Comparison of ENCODE assay signal across 17 cellular contexts in genomic region chr9:125679597-125680189, GRCh38.
"Had no signal": no experiment of that assay in that cellular context is flagged by ENCODE, and none has a peak within 500 bp of the region (broad histone marks: within the 10 kb centered on the region; RNA-seq: fewer than 3 reads in every experiment).

No MANE protein-coding gene starts in this region.

- FAIRE-seq: TTC549 had no signal

- H3K4me3 ChIP-seq: hepatocyte, lower lobe of right lung, tibial artery had no signal

- ATAC-seq: left colon; lower lobe of right lung; natural killer cell treated with Interleukin-12 subunit alpha and Interleukin-12 subunit beta and Interleukin-15 and Interleukin-18, amount 100 ng/mL, for 72 hours had no signal

- H3K36me3 ChIP-seq: tibial artery had no signal

- H3K27ac ChIP-seq: hepatocyte, lower lobe of right lung, tibial artery had no signal

- DNase-seq: activated B cell treated with CpG ODN at 0.5 μM for 24 hours; activated CD4-positive, alpha-beta memory T cell treated with anti-CD3 and anti-CD28 coated beads for 36 hours; activated CD4-positive, alpha-beta T cell treated with anti-CD3 and anti-CD28 coated beads for 4 hours; activated T-cell treated with anti-CD3 and anti-CD28 coated beads for 4 hours; effector CD8-positive, alpha-beta T cell; foreskin fibroblast; left colon; lower lobe of right lung; posterior cingulate gyrus; stimulated activated CD4-positive, alpha-beta T cell treated with anti-CD3 and anti-CD28 coated beads, Interleukin-12 subunit alpha, Interleukin-12 subunit beta, amount 100 ng/mL, for 4 hours; stimulated activated CD4-positive, alpha-beta T cell treated with anti-CD3 and anti-CD28 coated beads, Interleukin-1b, Interleukin-23, amount 100 ng/mL, for 48 hours; stimulated activated CD8-positive, alpha-beta memory T cell treated with anti-CD3 and anti-CD28 coated beads, Interleukin-4, amount 100 ng/mL, for 48 hours; stimulated activated naive CD4-positive, alpha-beta T cell treated with Interleukin-2 at 50 U/mL for 16 hours; tibial artery had no signal

- H3K27me3 ChIP-seq: hepatocyte, tibial artery had no signal

- H3K9me3 ChIP-seq: lower lobe of right lung, tibial artery had no signal
